Comparison of ENCODE assay signal across 12 cellular contexts in genomic region chr4:10101559-10102192, GRCh38. TPM values are rescaled to one million over a fixed set of nuclear protein-coding genes. Genes with fewer than 3 reads are reported as not detected.
DNase-seq lines count a peak whose midpoint lies in the region; ATAC-seq and TF ChIP-seq lines count a peak whose summit lies in the region.
"Had no signal": no experiment of that assay in that cellular context is flagged by ENCODE, and none has a peak within 500 bp of the region (broad histone marks: within the 10 kb centered on the region; RNA-seq: fewer than 3 reads in every experiment).

No MANE protein-coding gene starts in this region.

- H4K20me1 ChIP-seq in PC-3 (ENCODE audit: low read length): peaks cover 7% of the 10 kb centered on the region; the same call in 1 of the 2 replicates

- peak overlapping the region; percentile 89 for H3K27ac Mint-ChIP-seq in nephron progenitor cell

- H3K9me2 ChIP-seq in PC-3 (replicated peaks; ENCODE audit: low read length): no peaks in the 10 kb centered on the region

- peaks cover 56% of the 10 kb centered on the region for H3K36me3 Mint-ChIP-seq in nephron progenitor cell (ENCODE audit: low read depth)

- ATAC-seq in PC-3: no peak
- no peak for ATAC-seq in GM18870 (IDR thresholded peaks at IDR 0.05; ENCODE audit: unreplicated experiment)

- no peak overlapping the region for H3K9ac ChIP-seq in PC-3 (ENCODE audit: low read length)

- H3K9me3 ChIP-seq in MG63: no peaks in the 10 kb centered on the region
- H3K9me3 ChIP-seq in PC-3 (ENCODE audit: low read length): no peaks in the 10 kb centered on the region
- H3K9me3 ChIP-seq: Caco-2, ovary had no signal

- H3K27ac ChIP-seq in dorsolateral prefrontal cortex: peak overlapping the region in 45 of 59 donors; percentile 5 to 89 (median 49)
- H3K27ac ChIP-seq in PC-3 (ENCODE audit: low read length): no peak overlapping the region
- H3K27ac ChIP-seq: PC-9 had no signal

- H3K79me2 ChIP-seq in PC-3 (ENCODE audit: low read length): peaks cover 83% of the 10 kb centered on the region

- peaks cover 59% of the 10 kb centered on the region for H3K36me3 ChIP-seq in MG63
- H3K36me3 ChIP-seq in PC-3 (ENCODE audit: low read depth, low read length): peaks cover 19% of the 10 kb centered on the region
- H3K36me3 ChIP-seq: ovary had no signal

- no peak overlapping the region for H3K4me3 ChIP-seq in MG63
- H3K4me3 ChIP-seq in dorsolateral prefrontal cortex: no peak overlapping the region
- H3K4me3 ChIP-seq in PC-3 (ENCODE audit: low read length): no peak overlapping the region
- H3K4me3 ChIP-seq: ovary, PC-9 had no signal

- POLR2A ChIA-PET in PC-3 (lab: Charles Lee; ENCODE audit: unreplicated experiment): no interaction called here
- POLR2A ChIA-PET in HEK293T (lab: Yijun Ruan, JAX): no interaction called here

- peaks cover 46% of the 10 kb centered on the region for H3K4me1 ChIP-seq in PC-3 (ENCODE audit: insufficient read depth, low read length)
- H3K4me1 ChIP-seq: Caco-2 had no signal

- DNase-seq in AG08396 (ENCODE audit: low spot score) (peak; percentile 40), MG63 (peak; percentile 29), dorsolateral prefrontal cortex (peak in 1 of 10 donors; percentile 40), nephron progenitor cell (no peak), PC-3 (no peak), HEK293T (ENCODE audit: extremely low spot score) (no peak), NCI-H1930 (lab: John Stamatoyannopoulos, UW) (no peak)
- DNase-seq: Caco-2, NCI-H1092 treated with DMSO at 0.1 percent for 48 hours, ovary, PC-9 had no signal

- no peak overlapping the region for H3K4me2 ChIP-seq in PC-3 (ENCODE audit: low read length)
- H3K4me2 ChIP-seq: PC-9 had no signal

- CTCF ChIA-PET in PC-3 (lab: Charles Lee): no interaction called here
- CTCF ChIA-PET in HEK293T (lab: Yijun Ruan, JAX): no interaction called here

- no TSS peak for BruUV-seq in PC-3 (replicated peaks; lab: Mats Ljungman, UMichigan)

- intact Hi-C loops in dorsolateral prefrontal cortex (cut with DNase I): no loop called here
- intact Hi-C loops in PC-3 (cut with micrococcal nuclease): no loop called here

- H2AFZ ChIP-seq in PC-3 (ENCODE audit: low read length): no peak overlapping the region
- H2AFZ ChIP-seq: PC-9 had no signal

- H3K9me3 Mint-ChIP-seq in nephron progenitor cell: no peaks in the 10 kb centered on the region

- H3K4me3 Mint-ChIP-seq in nephron progenitor cell: no peak overlapping the region

- peaks cover under 1% of the 10 kb centered on the region for H3K27me3 Mint-ChIP-seq in nephron progenitor cell (ENCODE audit: low read depth, poor library complexity)

- H3K4me1 Mint-ChIP-seq in nephron progenitor cell: peaks cover 62% of the 10 kb centered on the region

- H3K27me3 ChIP-seq in MG63 (no peaks in the 10 kb centered on the region), dorsolateral prefrontal cortex (no peaks in the 10 kb centered on the region), PC-3 (ENCODE audit: low read length) (no peaks in the 10 kb centered on the region)
- H3K27me3 ChIP-seq: ovary had no signal

- TF ChIP-seq CTCF in dorsolateral prefrontal cortex (IDR thresholded peaks at IDR 0.05 in 54 of 56, conservative IDR thresholded peaks at IDR 0.05 in 2 of 56; ENCODE audit: low read depth in 1 of 56, partially characterized antibody in 56 of 56) (no peak), nephron progenitor cell (IDR thresholded peaks at IDR 0.05) (no peak), PC-3 (conservative IDR thresholded peaks at IDR 0.05; ENCODE audit: low read depth, low read length) (no peak)

- H3F3A ChIP-seq in PC-3 (ENCODE audit: low read length, unreplicated experiment): peaks cover 5% of the 10 kb centered on the region

TF ChIP-seq in HEK293T, 16 proteins besides CTCF, POLR2A, EP300 and RAD21:
- TF ChIP-seq NFRKB (IDR thresholded peaks at IDR 0.05) (no peak), HDGF (IDR thresholded peaks at IDR 0.05; ENCODE audit: borderline replicate concordance) (no peak), ELF4 (IDR thresholded peaks at IDR 0.05) (no peak), SUZ12 (IDR thresholded peaks at IDR 0.05) (no peak), CTBP1 (IDR thresholded peaks at IDR 0.05; ENCODE audit: borderline replicate concordance) (no peak), FOXK2 (IDR thresholded peaks at IDR 0.05) (no peak), BHLHE40 (IDR thresholded peaks at IDR 0.05; ENCODE audit: borderline replicate concordance) (no peak), ARNT (IDR thresholded peaks at IDR 0.05) (no peak), LEF1 (IDR thresholded peaks at IDR 0.05; ENCODE audit: borderline replicate concordance) (no peak), L3MBTL2 (conservative IDR thresholded peaks at IDR 0.05) (no peak), ZNF384 (IDR thresholded peaks at IDR 0.05) (no peak), FOXA1 (IDR thresholded peaks at IDR 0.05) (no peak), TARDBP (IDR thresholded peaks at IDR 0.05) (no peak), SP1 (IDR thresholded peaks at IDR 0.05) (no peak), FOXM1 (IDR thresholded peaks at IDR 0.05; ENCODE audit: borderline replicate concordance) (no peak)
- TF ChIP-seq, protein P1, sequence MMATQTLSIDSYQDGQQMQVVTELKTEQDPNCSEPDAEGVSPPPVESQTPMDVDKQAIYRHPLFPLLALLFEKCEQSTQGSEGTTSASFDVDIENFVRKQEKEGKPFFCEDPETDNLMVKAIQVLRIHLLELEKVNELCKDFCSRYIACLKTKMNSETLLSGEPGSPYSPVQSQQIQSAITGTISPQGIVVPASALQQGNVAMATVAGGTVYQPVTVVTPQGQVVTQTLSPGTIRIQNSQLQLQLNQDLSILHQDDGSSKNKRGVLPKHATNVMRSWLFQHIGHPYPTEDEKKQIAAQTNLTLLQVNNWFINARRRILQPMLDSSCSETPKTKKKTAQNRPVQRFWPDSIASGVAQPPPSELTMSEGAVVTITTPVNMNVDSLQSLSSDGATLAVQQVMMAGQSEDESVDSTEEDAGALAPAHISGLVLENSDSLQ (IDR thresholded peaks at IDR 0.05): no peak

RNA-seq across cellular contexts. Expression of gene WDR1, which starts 14.9 kb away (rescaled TPM):
- 181 and 237 TPM in 2 replicates for total RNA-seq in MG63 (2014; rRNA removed; shearing (Covaris generic); ENCODE audit: low replicate concordance)
- total RNA-seq in dorsolateral prefrontal cortex (100 to 1,000 TPM in 77 of 120 experiments, 10 to 100 TPM in 43; 67.7 to 164 (median 107) TPM), PC-3 (2014; rRNA removed) (148 and 150 TPM in 2 replicates)

Comparison
In these comparisons a context has a peak if more than half of its experiments do, and no peak if none do; other contexts are left out.
1. DNase-seq: peak in AG08396 (single experiment) and MG63 (single experiment); none in nephron progenitor cell (single experiment), PC-3 (single experiment), HEK293T (single experiment) and NCI-H1930 (0 of 2).